ENCODE assay signal across 16 cellular contexts in genomic region chr2:48849770-48850169, GRCh38.
A peak's percentile ranks its signal among the peaks of the same experiment; 100 is the strongest.
DNase-seq lines count a peak whose midpoint lies in the region; ATAC-seq and TF ChIP-seq lines count a peak whose summit lies in the region.
"Had no signal": no experiment of that assay in that cellular context is flagged by ENCODE, and none has a peak within 500 bp of the region (broad histone marks: within the 10 kb centered on the region; RNA-seq: fewer than 3 reads in every experiment).

No MANE protein-coding gene starts in this region.

- H3K9ac ChIP-seq in neuronal stem cell (ENCODE audit: low read depth, low read length, poor library complexity): no peak overlapping the region
- H3K9ac ChIP-seq: parathyroid adenoma had no signal

- no peak overlapping the region for H2AK5ac ChIP-seq in neuronal stem cell (ENCODE audit: low read depth, low read length)

- no peak overlapping the region for H3K18ac ChIP-seq in neuronal stem cell (ENCODE audit: low read length)

- H3K36me3 ChIP-seq in RWPE2 (ENCODE audit: low read depth) (no peaks in the 10 kb centered on the region), neuronal stem cell (replicated peaks in 1 of 2; ENCODE audit: control insufficient read depth in 2 of 2, insufficient read depth in 2 of 2, low read length in 2 of 2) (no peaks in the 10 kb centered on the region)
- H3K36me3 ChIP-seq: BE2C, vagina had no signal

- H2BK5ac ChIP-seq in neuronal stem cell (ENCODE audit: low read length): no peak overlapping the region

- H4K8ac ChIP-seq in neuronal stem cell (ENCODE audit: low read depth, low read length): no peak overlapping the region

- DNase-seq in HCEC 1CT (peak; percentile 82), RWPE2 (ENCODE audit: low spot score) (no peak), fibroblast of mammary gland (ENCODE audit: low read depth) (peak; percentile 83), stromal cell of bone marrow (ENCODE audit: low read depth) (peak; percentile 52), DMS 273 treated with DMSO at 0.1 percent for 48 hours (lab: John Stamatoyannopoulos, UW) (no peak), neuronal stem cell (ENCODE audit: low spot score) (no peak)
- DNase-seq in NK-92 treated with Interleukin-12 subunit alpha and Interleukin-12 subunit beta, amount 100 ng/mL, for 24 hours (lab: John Stamatoyannopoulos, UW): no peak
- DNase-seq: activated naive CD4-positive, alpha-beta T cell treated with anti-CD3 and anti-CD28 coated beads for 36 hours; BE2C; body of pancreas; NCI-H1694 treated with DMSO at 0.1 percent for 48 hours; NCI-H226 had no signal

- no peak overlapping the region for H3K4me3 ChIP-seq in RWPE2 (ENCODE audit: severe bottlenecking)
- H3K4me3 ChIP-seq in fibroblast of mammary gland (ENCODE audit: control insufficient read depth, low read depth, low read length): no peak overlapping the region
- H3K4me3 ChIP-seq in neuronal stem cell (ENCODE audit: low read length in 2 of 2): no peak overlapping the region
- H3K4me3 ChIP-seq: body of pancreas, lung, vagina had no signal

- WGBS in neuronal stem cell (ENCODE audit: extremely low coverage in 2 of 2, insufficient read length in 2 of 2, insufficient replicate concordance in 1 of 2), 2 donors: no CpG with 5 or more reads among the region's 5 CpGs

- H3K4me1 ChIP-seq in RWPE2 (ENCODE audit: insufficient read depth, poor library complexity, severe bottlenecking) (peaks cover 44% of the 10 kb centered on the region), neuronal stem cell (ENCODE audit: control insufficient read depth in 2 of 2, insufficient read depth in 1 of 2, low read depth in 1 of 2, low read length in 2 of 2) (no peaks in the 10 kb centered on the region)
- H3K4me1 ChIP-seq: BE2C, body of pancreas, parathyroid adenoma, vagina had no signal

- peak; percentile 75 for ATAC-seq in RWPE2 (ENCODE audit: low read depth)
- ATAC-seq: body of pancreas had no signal

- no peak for TF ChIP-seq CTCF in RWPE2 (IDR thresholded peaks at IDR 0.05; ENCODE audit: poor library complexity, severe bottlenecking)
- no peak for TF ChIP-seq CTCF in fibroblast of mammary gland (conservative IDR thresholded peaks at IDR 0.05; ENCODE audit: control insufficient read depth, insufficient read depth, low read depth, low read length)

- no peak overlapping the region for H2BK12ac ChIP-seq in neuronal stem cell (ENCODE audit: low read length)

- H3K27ac ChIP-seq in RWPE2 (ENCODE audit: poor library complexity, severe bottlenecking) (peak overlapping the region; percentile 85), neuronal stem cell (replicated peaks; ENCODE audit: low read length) (no peak overlapping the region)
- H3K27ac ChIP-seq: body of pancreas, parathyroid adenoma, vagina, VCaP had no signal

- no peaks in the 10 kb centered on the region for H3K9me3 ChIP-seq in RWPE2 (ENCODE audit: severe bottlenecking)
- H3K9me3 ChIP-seq in neuronal stem cell (replicated peaks in 1 of 2; ENCODE audit: control insufficient read depth in 2 of 2, insufficient read depth in 1 of 2, low read depth in 1 of 2, low read length in 2 of 2): no peaks in the 10 kb centered on the region
- H3K9me3 ChIP-seq: BE2C, body of pancreas, vagina had no signal

- no peak overlapping the region for H2AFZ ChIP-seq in neuronal stem cell (ENCODE audit: low read length)
- H2AFZ ChIP-seq: parathyroid adenoma had no signal

- H3K27me3 ChIP-seq in RWPE2 (ENCODE audit: insufficient read depth, poor library complexity, severe bottlenecking): no peaks in the 10 kb centered on the region
- H3K27me3 ChIP-seq in neuronal stem cell (ENCODE audit: control insufficient read depth in 3 of 3, insufficient read depth in 3 of 3, low read depth in 1 of 3, low read length in 3 of 3): no peaks in the 10 kb centered on the region
- H3K27me3 ChIP-seq: BE2C, body of pancreas, vagina had no signal

- no peak overlapping the region for H3K4ac ChIP-seq in neuronal stem cell (ENCODE audit: low read length)

- H3K4me2 ChIP-seq in neuronal stem cell (ENCODE audit: insufficient read depth, low read length, poor library complexity, severe bottlenecking): no peak overlapping the region

- no peak overlapping the region for H3K23ac ChIP-seq in neuronal stem cell (ENCODE audit: low read depth, low read length, poor library complexity)

- no peak overlapping the region for H2BK120ac ChIP-seq in neuronal stem cell (ENCODE audit: low read depth, low read length)

- no peak overlapping the region for H4K91ac ChIP-seq in neuronal stem cell (ENCODE audit: low read depth, low read length, poor library complexity)

- H3K79me1 ChIP-seq in neuronal stem cell (ENCODE audit: low read depth, low read length): no peaks in the 10 kb centered on the region

- H3K14ac ChIP-seq in neuronal stem cell (ENCODE audit: low read length): no peak overlapping the region

- H2BK15ac ChIP-seq in neuronal stem cell (ENCODE audit: low read length): no peak overlapping the region

Comparison
In these comparisons a context has a peak if more than half of its experiments do, and no peak if none do; other contexts are left out.
1. DNase-seq: peak in HCEC 1CT (single experiment), fibroblast of mammary gland (single experiment) and stromal cell of bone marrow (single experiment); none in RWPE2 (single experiment), NK-92 treated with Interleukin-12 subunit alpha and Interleukin-12 subunit beta, amount 100 ng/mL, for 24 hours (single experiment), DMS 273 treated with DMSO at 0.1 percent for 48 hours (single experiment) and neuronal stem cell (single experiment).